ENCODE assay signal across 8 cellular contexts in genomic region chr18:76922107-76922506, GRCh38.
DNase-seq lines count a peak whose midpoint lies in the region; ATAC-seq and TF ChIP-seq lines count a peak whose summit lies in the region.

No MANE protein-coding gene starts in this region.

- H3K4me1 ChIP-seq in DND-41 (ENCODE audit: insufficient read depth, low read length) = peaks cover 13% of the 10 kb centered on the region
- H3K4me1 ChIP-seq in PC-9 (replicated peaks; ENCODE audit: insufficient read depth) = no peaks in the 10 kb centered on the region
- no peaks in the 10 kb centered on the region for H3K4me1 ChIP-seq in left ventricle myocardium inferior
- peaks cover 0 to 4% of the 10 kb centered on the region in 2 donors for H3K4me1 ChIP-seq in gastrocnemius medialis

- peak; percentile 83 for TF ChIP-seq CTCF in DND-41 (IDR thresholded peaks at IDR 0.05; ENCODE audit: borderline replicate concordance, extremely low read depth, low read length, poor library complexity, severe bottlenecking)
- TF ChIP-seq CTCF in PC-9 (conservative IDR thresholded peaks at IDR 0.05) = peak; percentile 50
- peak; percentile 64 for TF ChIP-seq CTCF in left ventricle myocardium inferior (IDR thresholded peaks at IDR 0.05; ENCODE audit: borderline replicate concordance)
- peak in 4 of 5 experiments; percentile 36 to 39 (median 37) for TF ChIP-seq CTCF in gastrocnemius medialis (IDR thresholded peaks at IDR 0.05 in 4 of 5, conservative IDR thresholded peaks at IDR 0.05 in 1 of 5)

- ATAC-seq in DND-41 (ENCODE audit: insufficient read depth, low read depth) (peak; percentile 99), GM21360 (IDR thresholded peaks at IDR 0.05; ENCODE audit: unreplicated experiment) (peak; percentile 98), HG03571 (IDR thresholded peaks at IDR 0.05; ENCODE audit: unreplicated experiment) (peak; percentile 98), gastrocnemius medialis (peak; percentile 58 to 82)

- H3K36me3 ChIP-seq in DND-41 (ENCODE audit: insufficient read depth, low read length) (peaks cover 91% of the 10 kb centered on the region), PC-9 (ENCODE audit: low read depth) (0 out of 2 replicates have a peak, but pooled peaks cover 4% of the 10 kb centered on the region), left ventricle myocardium inferior (peaks cover 74% of the 10 kb centered on the region), gastrocnemius medialis (peaks cover 0 to 47% of the 10 kb centered on the region in 2 donors)

- CTCF ChIA-PET in PC-9 (lab: Charles Lee) = no interaction called here

- H3K27me3 ChIP-seq in DND-41 (ENCODE audit: insufficient read depth, low read length, poor library complexity) (no peaks in the 10 kb centered on the region), PC-9 (ENCODE audit: insufficient read depth, low read depth) (no peaks in the 10 kb centered on the region), left ventricle myocardium inferior (ENCODE audit: low read depth) (no peaks in the 10 kb centered on the region), gastrocnemius medialis (no peaks in the 10 kb centered on the region)

- H3K79me2 ChIP-seq in DND-41 (ENCODE audit: insufficient read depth, low read length) (no peaks in the 10 kb centered on the region), PC-9 (ENCODE audit: low read depth) (no peaks in the 10 kb centered on the region)

- BruUV-seq in PC-9 (replicated peaks; lab: Mats Ljungman, UMichigan) = no TSS peak

- H3F3A ChIP-seq in PC-9 (ENCODE audit: insufficient read depth, low read depth) = no peaks in the 10 kb centered on the region

- in situ Hi-C loops in gastrocnemius medialis (cut with MboI; ENCODE audit: low sequenced_read_pairs in 4 of 4) = loop anchor here in 1 of 4 donors (10.0 kb wide), 1 partner anchor 63 kb away; no protein-coding TSS in a partner anchor

- H3K4me2 ChIP-seq in DND-41 (ENCODE audit: insufficient read depth, low read length) (peak overlapping the region; percentile 29; the same call in 1 of the 2 replicates), PC-9 (no peak overlapping the region)

- POLR2A ChIA-PET in PC-9 (lab: Charles Lee; ENCODE audit: unreplicated experiment) = no interaction called here

- H3K9me2 ChIP-seq in PC-9 (ENCODE audit: insufficient read depth) = no peaks in the 10 kb centered on the region

- H3K9ac ChIP-seq in DND-41 (ENCODE audit: low read depth, low read length) = no peak overlapping the region

- no peak overlapping the region; the same call in 1 of the 2 replicates for H3K27ac ChIP-seq in DND-41 (ENCODE audit: low read length)
- H3K27ac ChIP-seq in PC-9 = no peak overlapping the region
- no peak overlapping the region for H3K27ac ChIP-seq in left ventricle myocardium inferior (replicated peaks)
- H3K27ac ChIP-seq in gastrocnemius medialis = no peak overlapping the region

- TF ChIP-seq POLR2A in gastrocnemius medialis (IDR thresholded peaks at IDR 0.05) = no peak

- H3K9me3 ChIP-seq in DND-41 (ENCODE audit: insufficient read depth, low read length, severe bottlenecking) (no peaks in the 10 kb centered on the region), PC-9 (ENCODE audit: insufficient read depth, low read depth) (no peaks in the 10 kb centered on the region), left ventricle myocardium inferior (replicated peaks) (no peaks in the 10 kb centered on the region), gastrocnemius medialis (no peaks in the 10 kb centered on the region)

- no peak overlapping the region for H2AFZ ChIP-seq in DND-41 (ENCODE audit: low read depth, low read length)
- no peak overlapping the region for H2AFZ ChIP-seq in PC-9

- H4K20me1 ChIP-seq in DND-41 (ENCODE audit: insufficient read depth, low read length) (0 out of 2 replicates have a peak, but pooled peaks cover 3% of the 10 kb centered on the region), PC-9 (ENCODE audit: insufficient read depth) (no peaks in the 10 kb centered on the region)

- intact Hi-C loops in PC-9 (cut with micrococcal nuclease; ENCODE audit: unreplicated experiment) (no loop called here), left ventricle myocardium inferior (cut with micrococcal nuclease) (no loop called here), gastrocnemius medialis (cut with DNase I; ENCODE audit: low total_unique reads) (loop anchor here (2.0 kb wide), 1 partner anchor 61 kb away; no protein-coding TSS in a partner anchor)

- no peak overlapping the region for H3K4me3 ChIP-seq in DND-41 (ENCODE audit: low read depth in 1 of 2, low read length in 2 of 2)
- H3K4me3 ChIP-seq in PC-9 = no peak overlapping the region
- no peak overlapping the region for H3K4me3 ChIP-seq in left ventricle myocardium inferior
- no peak overlapping the region for H3K4me3 ChIP-seq in gastrocnemius medialis

- DNase-seq in DND-41 (peak; percentile 64), PC-9 (no peak), left ventricle myocardium inferior (no peak), gastrocnemius medialis (peak in 1 of 2 donors; percentile 30), SKM-1 treated with dmso at 0.1 percent for 144 hours (lab: John Stamatoyannopoulos, UW; ENCODE audit: unreplicated experiment) (no peak)
- peak; percentile 38 for DNase-seq in activated naive CD4-positive, alpha-beta T cell treated with anti-CD3 and anti-CD28 coated beads, Interleukin-2, amount 50 U/mL, for 16 hours

Comparison
In these comparisons a context has a peak if more than half of its experiments do, and no peak if none do; other contexts are left out.
1. DNase-seq: peak in DND-41 (single experiment) and activated naive CD4-positive, alpha-beta T cell treated with anti-CD3 and anti-CD28 coated beads, Interleukin-2, amount 50 U/mL, for 16 hours (single experiment); none in PC-9 (0 of 2), left ventricle myocardium inferior (single experiment) and SKM-1 treated with dmso at 0.1 percent for 144 hours (single experiment).
2. Peak in every context shown above with its lines, with median percentiles within 50 percentile points of each other: ATAC-seq and CTCF ChIP-seq.